ENCODE assay signal across 10 cellular contexts in the genomic region with DNA sequence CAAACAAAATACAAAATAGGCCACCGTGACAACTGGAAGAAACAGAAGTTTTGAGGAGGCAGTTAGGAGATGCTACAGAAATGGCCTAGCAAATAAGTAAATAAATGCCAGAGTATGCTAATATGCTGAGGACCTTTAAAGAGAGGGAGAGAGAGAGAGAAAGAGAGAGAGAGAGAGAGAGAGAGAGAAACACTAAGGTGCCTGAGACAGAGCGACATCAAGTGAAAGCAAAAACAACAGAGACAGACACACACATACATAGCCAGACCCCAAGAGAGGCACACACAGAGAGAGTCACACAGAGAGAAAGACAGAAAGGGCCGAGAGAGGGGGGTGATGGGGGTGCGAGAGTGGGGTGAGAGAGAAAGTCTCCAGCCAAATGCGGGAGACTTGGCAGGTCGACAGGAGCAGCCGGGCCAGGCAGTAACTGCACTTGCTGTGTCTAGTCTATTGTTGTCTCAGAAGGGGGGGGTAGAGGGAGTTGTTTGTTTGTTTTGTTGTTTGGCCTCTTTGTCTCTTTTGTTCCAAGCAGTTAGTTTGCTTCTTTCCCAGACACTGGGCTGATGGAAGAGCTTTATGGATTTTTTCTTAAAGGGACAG. TPM values are rescaled to one million over a fixed set of nuclear protein-coding genes. Genes with fewer than 3 reads are reported as not detected.
DNase-seq lines count a peak whose midpoint lies in the region; ATAC-seq and TF ChIP-seq lines count a peak whose summit lies in the region.
"Had no signal": no experiment of that assay in that cellular context is flagged by ENCODE, and none has a peak within 500 bp of the region (broad histone marks: within the 10 kb centered on the region; RNA-seq: fewer than 3 reads in every experiment).

No MANE protein-coding gene starts in this region.

- no peak overlapping the region for H3K27ac Mint-ChIP-seq in activated T-cell treated with anti-CD3 and anti-CD28 coated beads, Interleukin-2, amount 50 U/mL, for 24 hours
- no peak overlapping the region for H3K27ac Mint-ChIP-seq in activated CD4-positive, alpha-beta memory T cell treated with anti-CD3 and anti-CD28 coated beads, Interleukin-2, amount 10 ng/mL, durations not matched to agents 7 days and 5 days

- H3K27ac ChIP-seq in gastroesophageal sphincter, result peak overlapping the region; percentile 13 to 72 (median 58)
- H3K27ac ChIP-seq in muscle layer of duodenum (ENCODE audit: low read length), result peak overlapping the region; percentile 53
- H3K27ac ChIP-seq: BLaER1 had no signal

- POLR2A ChIA-PET in activated CD4-positive, alpha-beta memory T cell treated with anti-CD3 and anti-CD28 coated beads, Interleukin-2, amount 10 ng/mL, durations not matched to agents 7 days and 5 days (lab: Charles Lee), result no interaction called here

- no peak for ATAC-seq in gastroesophageal sphincter
- no peak for ATAC-seq in HG03571 (IDR thresholded peaks at IDR 0.05; ENCODE audit: unreplicated experiment)
- ATAC-seq in HG03175 (IDR thresholded peaks at IDR 0.05; ENCODE audit: unreplicated experiment), result no peak

- peak in 10 of 14 donors; percentile 34 to 90 (median 80) for DNase-seq in C1 segment of cervical spinal cord (lab: John Stamatoyannopoulos, UW)
- peak; percentile 100 for DNase-seq in NCI-H446 treated with DMSO at 0.1 percent for 48 hours (lab: John Stamatoyannopoulos, UW)
- DNase-seq in activated T-cell treated with anti-CD3 and anti-CD28 coated beads, Interleukin-2, amount 50 U/mL, for 24 hours, result no peak
- DNase-seq in activated CD4-positive, alpha-beta memory T cell treated with anti-CD3 and anti-CD28 coated beads, Interleukin-2, amount 10 ng/mL, durations not matched to agents 7 days and 5 days, result no peak
- DNase-seq: activated naive CD4-positive, alpha-beta T cell had no signal

- no peaks in the 10 kb centered on the region for H3K9me3 Mint-ChIP-seq in activated T-cell treated with anti-CD3 and anti-CD28 coated beads, Interleukin-2, amount 50 U/mL, for 24 hours
- H3K9me3 Mint-ChIP-seq in activated CD4-positive, alpha-beta memory T cell treated with anti-CD3 and anti-CD28 coated beads, Interleukin-2, amount 10 ng/mL, durations not matched to agents 7 days and 5 days, result no peaks in the 10 kb centered on the region

- no peak overlapping the region for H3K4me3 Mint-ChIP-seq in activated T-cell treated with anti-CD3 and anti-CD28 coated beads, Interleukin-2, amount 50 U/mL, for 24 hours
- H3K4me3 Mint-ChIP-seq in activated CD4-positive, alpha-beta memory T cell treated with anti-CD3 and anti-CD28 coated beads, Interleukin-2, amount 10 ng/mL, durations not matched to agents 7 days and 5 days, result no peak overlapping the region

- H3K36me3 ChIP-seq in gastroesophageal sphincter, result no peaks in the 10 kb centered on the region
- no peaks in the 10 kb centered on the region for H3K36me3 ChIP-seq in muscle layer of duodenum (ENCODE audit: control insufficient read depth in 1 of 2, insufficient read depth in 2 of 2, low read length in 2 of 2)
- H3K36me3 ChIP-seq: BLaER1 had no signal

- H3K4me3 ChIP-seq in gastroesophageal sphincter (peak overlapping the region; percentile 20 to 35), muscle layer of duodenum (ENCODE audit: low read depth in 1 of 2, low read length in 2 of 2) (peak overlapping the region; percentile 40 to 42)
- H3K4me3 ChIP-seq: BLaER1 had no signal

- H3K27me3 Mint-ChIP-seq in activated T-cell treated with anti-CD3 and anti-CD28 coated beads, Interleukin-2, amount 50 U/mL, for 24 hours, result peaks cover 29% of the 10 kb centered on the region
- peaks cover 31% of the 10 kb centered on the region for H3K27me3 Mint-ChIP-seq in activated CD4-positive, alpha-beta memory T cell treated with anti-CD3 and anti-CD28 coated beads, Interleukin-2, amount 10 ng/mL, durations not matched to agents 7 days and 5 days

- no peak for TF ChIP-seq CTCF in gastroesophageal sphincter (IDR thresholded peaks at IDR 0.05)

- TF ChIP-seq EP300 in gastroesophageal sphincter (IDR thresholded peaks at IDR 0.05), result no peak

- CTCF ChIA-PET in activated CD4-positive, alpha-beta memory T cell treated with anti-CD3 and anti-CD28 coated beads, Interleukin-2, amount 10 ng/mL, durations not matched to agents 7 days and 5 days (lab: Charles Lee), result interaction anchor here (1.4 kb wide), 1 partner anchor 10 kb away, joined by 3 read pairs; no protein-coding TSS in a partner anchor

- H3K9me3 ChIP-seq in gastroesophageal sphincter (no peaks in the 10 kb centered on the region), muscle layer of duodenum (ENCODE audit: control insufficient read depth in 1 of 2, low read length in 2 of 2) (no peaks in the 10 kb centered on the region)

- H3K36me3 Mint-ChIP-seq in activated T-cell treated with anti-CD3 and anti-CD28 coated beads, Interleukin-2, amount 50 U/mL, for 24 hours (ENCODE audit: low read depth), result no peaks in the 10 kb centered on the region
- H3K36me3 Mint-ChIP-seq in activated CD4-positive, alpha-beta memory T cell treated with anti-CD3 and anti-CD28 coated beads, Interleukin-2, amount 10 ng/mL, durations not matched to agents 7 days and 5 days (ENCODE audit: low read depth), result no peaks in the 10 kb centered on the region

- no peak for TF ChIP-seq POLR2A in gastroesophageal sphincter (IDR thresholded peaks at IDR 0.05)

- 38 to 51% methylated on average over 7 of the region's 7 CpGs for WGBS in gastroesophageal sphincter (ENCODE audit: low coverage in 1 of 2), 2 donors

- peaks cover 0 to 78% (median 10%) of the 10 kb centered on the region in 3 donors for H3K4me1 ChIP-seq in gastroesophageal sphincter
- peaks cover 0 to 44% of the 10 kb centered on the region in 2 donors for H3K4me1 ChIP-seq in muscle layer of duodenum (ENCODE audit: control insufficient read depth in 1 of 2, insufficient read depth in 2 of 2, low read length in 2 of 2)

- peaks cover 22% of the 10 kb centered on the region for H3K4me1 Mint-ChIP-seq in activated T-cell treated with anti-CD3 and anti-CD28 coated beads, Interleukin-2, amount 50 U/mL, for 24 hours (ENCODE audit: low read depth)
- no peaks in the 10 kb centered on the region for H3K4me1 Mint-ChIP-seq in activated CD4-positive, alpha-beta memory T cell treated with anti-CD3 and anti-CD28 coated beads, Interleukin-2, amount 10 ng/mL, durations not matched to agents 7 days and 5 days

- H3K27me3 ChIP-seq in gastroesophageal sphincter (peaks cover 65% of the 10 kb centered on the region), muscle layer of duodenum (ENCODE audit: low read depth, low read length) (peaks cover 42% of the 10 kb centered on the region)

RNA-seq across cellular contexts. Expression of a gene that starts 30.1 kb away (rescaled TPM):
- 10 to 100 TPM; 61.0 to 68.3 (median 65.4) TPM for total RNA-seq in gastroesophageal sphincter
- not detected for total RNA-seq in activated CD4-positive, alpha-beta memory T cell treated with anti-CD3 and anti-CD28 coated beads, Interleukin-2, amount 10 ng/mL, durations not matched to agents 7 days and 5 days

Comparison
In these comparisons a context has a peak if more than half of its experiments do, and no peak if none do; other contexts are left out.
1. DNase-seq: peak in C1 segment of cervical spinal cord (10 of 14) and NCI-H446 treated with DMSO at 0.1 percent for 48 hours (single experiment); none in activated T-cell treated with anti-CD3 and anti-CD28 coated beads, Interleukin-2, amount 50 U/mL, for 24 hours (single experiment) and activated CD4-positive, alpha-beta memory T cell treated with anti-CD3 and anti-CD28 coated beads, Interleukin-2, amount 10 ng/mL, durations not matched to agents 7 days and 5 days (single experiment).
2. RNA of a gene that starts 30.1 kb away (total RNA-seq): 61.0 to 68.3 TPM in gastroesophageal sphincter; not detected in activated CD4-positive, alpha-beta memory T cell treated with anti-CD3 and anti-CD28 coated beads, Interleukin-2, amount 10 ng/mL, durations not matched to agents 7 days and 5 days; every median in the first group is over 10 times any median in the second.